In the genomic region with DNA sequence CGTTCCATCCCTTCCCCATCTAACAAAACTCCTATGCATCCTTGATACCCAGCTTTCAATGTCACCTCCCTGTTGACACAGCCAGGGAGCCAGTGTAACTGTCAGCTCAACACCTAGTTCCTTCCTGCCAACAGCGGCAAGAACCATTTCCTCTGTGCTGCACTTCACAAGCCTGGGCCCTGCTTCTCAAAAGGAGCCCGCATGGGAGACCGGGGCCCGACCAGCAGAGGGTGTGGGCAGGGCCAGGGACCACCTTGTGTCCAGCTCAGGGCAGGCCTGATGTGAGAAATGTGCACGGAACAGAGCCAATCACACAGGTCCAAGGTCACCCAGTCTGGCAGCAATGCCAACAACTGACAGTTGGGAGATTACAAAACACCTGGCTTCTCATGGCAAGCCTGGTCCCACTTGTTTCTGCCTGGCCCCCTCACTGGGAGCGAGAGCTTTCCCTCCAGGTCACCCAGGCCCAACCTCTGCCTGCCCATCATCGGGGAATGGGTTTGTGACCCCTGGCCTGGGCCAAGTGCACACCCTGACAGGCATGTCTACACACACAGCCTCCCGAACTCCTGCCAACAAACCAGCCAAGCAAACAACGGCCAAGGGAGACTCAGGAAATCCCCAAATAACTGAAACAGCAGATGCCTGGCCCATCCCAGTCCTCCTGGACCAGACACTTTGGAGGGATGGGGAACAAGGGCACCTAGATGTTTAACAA, we compare ENCODE assay signal across 8 cellular contexts. TPM values are rescaled to one million over a fixed set of nuclear protein-coding genes. Genes with fewer than 3 reads are reported as not detected.
DNase-seq lines count a peak whose midpoint lies in the region; ATAC-seq and TF ChIP-seq lines count a peak whose summit lies in the region.

No MANE protein-coding gene starts in this region.

- TF ChIP-seq CTCF in activated CD8-positive, alpha-beta T cell treated with anti-CD3 and anti-CD28 coated beads for 36 hours (IDR thresholded peaks at IDR 0.05), result no peak
- TF ChIP-seq CTCF in fibroblast of lung (conservative IDR thresholded peaks at IDR 0.05 in 1 of 2, IDR thresholded peaks at IDR 0.05 in 1 of 2; ENCODE audit: low read depth in 1 of 2, low read length in 2 of 2) (no peak), sigmoid colon (IDR thresholded peaks at IDR 0.05) (no peak)

- H3K9me3 Mint-ChIP-seq in activated CD8-positive, alpha-beta T cell treated with anti-CD3 and anti-CD28 coated beads for 36 hours, result no peaks in the 10 kb centered on the region

- H3K27ac Mint-ChIP-seq in activated CD8-positive, alpha-beta T cell treated with anti-CD3 and anti-CD28 coated beads for 36 hours, result peak overlapping the region; percentile 98

- H3K4me3 ChIP-seq in HUES48 (ENCODE audit: low read depth, low read length), result 0 out of 2 replicates have a peak overlapping the region, but pooled peaks have one; percentile 97
- peak overlapping the region in 1 of 4 experiments; percentile 25 for H3K4me3 ChIP-seq in fibroblast of lung (replicated peaks in 1 of 4; ENCODE audit: control extremely low read depth in 1 of 4, insufficient read depth in 1 of 4, low read depth in 3 of 4, low read length in 4 of 4)
- H3K4me3 ChIP-seq in sigmoid colon, result peak overlapping the region in 1 of 4 donors; percentile 1

- peak overlapping the region; percentile 86 for H3K4me3 Mint-ChIP-seq in activated CD8-positive, alpha-beta T cell treated with anti-CD3 and anti-CD28 coated beads for 36 hours

- DNase-seq in AG08396 (ENCODE audit: low spot score), result peak; percentile 35
- peak; percentile 66 for DNase-seq in activated CD8-positive, alpha-beta T cell treated with anti-CD3 and anti-CD28 coated beads for 36 hours
- DNase-seq in fibroblast of lung (ENCODE audit: low read depth in 2 of 2), result peak in 1 of 2 donors; percentile 13
- no peak for DNase-seq in sigmoid colon
- no peak for DNase-seq in ACHN

- H3K36me3 ChIP-seq in HUES48 (ENCODE audit: control insufficient read depth, insufficient read depth, low read length), result peaks cover 56% of the 10 kb centered on the region
- peaks cover 5% of the 10 kb centered on the region for H3K36me3 ChIP-seq in fibroblast of lung (ENCODE audit: control insufficient read depth, insufficient read depth, low read length)
- peaks cover 22 to 27% (median 25%) of the 10 kb centered on the region in 4 donors for H3K36me3 ChIP-seq in sigmoid colon

- no peak for ATAC-seq in activated CD8-positive, alpha-beta T cell treated with anti-CD3 and anti-CD28 coated beads for 36 hours
- ATAC-seq in GM21825 (IDR thresholded peaks at IDR 0.05; ENCODE audit: unreplicated experiment) (no peak), HG03175 (IDR thresholded peaks at IDR 0.05; ENCODE audit: unreplicated experiment) (no peak)

- in situ Hi-C loops in ACHN (cut with HindIII; ENCODE audit: low pct_ligation_motif_present, low pct_unique_long_range_greater_than_20kb, low sequenced_read_pairs), result no loop called here

- WGBS in sigmoid colon, 2 donors, result 2 to 5% methylated on average over 10 of the region's 10 CpGs

- H3K9me3 ChIP-seq in HUES48 (ENCODE audit: control insufficient read depth, insufficient read depth, low read length) (no peaks in the 10 kb centered on the region), fibroblast of lung (ENCODE audit: control insufficient read depth, insufficient read depth, low read depth, low read length) (no peaks in the 10 kb centered on the region), sigmoid colon (no peaks in the 10 kb centered on the region)

- CTCF ChIA-PET in activated CD8-positive, alpha-beta T cell treated with anti-CD3 and anti-CD28 coated beads for 36 hours (lab: Charles Lee), result interaction anchor here (1.1 to 3.8 kb wide), 7 partner anchors 9 to 127 kb away, joined by 3 to 26 read pairs (median 5); a partner anchor contains a TSS

- H3K27ac ChIP-seq in HUES48 (ENCODE audit: low read depth, low read length) (no peak overlapping the region), fibroblast of lung (ENCODE audit: insufficient read depth, low read length) (no peak overlapping the region), sigmoid colon (peak overlapping the region; percentile 93 to 99 (median 98))

- no peak overlapping the region for H3K9ac ChIP-seq in HUES48 (ENCODE audit: low read depth, low read length)
- no peak overlapping the region for H3K9ac ChIP-seq in fibroblast of lung (ENCODE audit: insufficient read depth, low read length)

- H2AFZ ChIP-seq in fibroblast of lung (ENCODE audit: low read length), result no peak overlapping the region

- no peak for TF ChIP-seq EP300 in sigmoid colon (IDR thresholded peaks at IDR 0.05)

- TF ChIP-seq POLR2A in sigmoid colon (IDR thresholded peaks at IDR 0.05), result no peak

- H3K27me3 Mint-ChIP-seq in activated CD8-positive, alpha-beta T cell treated with anti-CD3 and anti-CD28 coated beads for 36 hours, result no peaks in the 10 kb centered on the region

- H3K4me1 ChIP-seq in HUES48 (ENCODE audit: control insufficient read depth, insufficient read depth, low read length) (peaks cover 27% of the 10 kb centered on the region), fibroblast of lung (ENCODE audit: control insufficient read depth, extremely low read depth, insufficient read depth, low read length) (peaks cover 18% of the 10 kb centered on the region), sigmoid colon (peaks cover 0 to 73% (median 64%) of the 10 kb centered on the region in 4 donors)

- H3K79me2 ChIP-seq in fibroblast of lung (ENCODE audit: control insufficient read depth, insufficient read depth, low read length), result peaks cover 17% of the 10 kb centered on the region

- H3K4me1 Mint-ChIP-seq in activated CD8-positive, alpha-beta T cell treated with anti-CD3 and anti-CD28 coated beads for 36 hours (ENCODE audit: low read depth), result peaks cover 52% of the 10 kb centered on the region

- POLR2A ChIA-PET in activated CD8-positive, alpha-beta T cell treated with anti-CD3 and anti-CD28 coated beads for 36 hours (lab: Charles Lee), result interaction anchor here (0.8 to 6.4 kb wide), 6 partner anchors 8 to 118 kb away, joined by 3 to 51 read pairs (median 12); a partner anchor contains a TSS

- peak overlapping the region; percentile 40 for H3K4me2 ChIP-seq in fibroblast of lung (ENCODE audit: extremely low read depth, insufficient read depth, low read length)

- peaks cover 39% of the 10 kb centered on the region for H3K36me3 Mint-ChIP-seq in activated CD8-positive, alpha-beta T cell treated with anti-CD3 and anti-CD28 coated beads for 36 hours (ENCODE audit: low read depth)

- H3K27me3 ChIP-seq in HUES48 (ENCODE audit: control insufficient read depth, insufficient read depth, low read length) (no peaks in the 10 kb centered on the region), fibroblast of lung (ENCODE audit: control insufficient read depth, insufficient read depth, low read length) (no peaks in the 10 kb centered on the region), sigmoid colon (no peaks in the 10 kb centered on the region)

- intact Hi-C loops in activated CD8-positive, alpha-beta T cell treated with anti-CD3 and anti-CD28 coated beads for 36 hours (cut with micrococcal nuclease), result no loop called here
- intact Hi-C loops in sigmoid colon (cut with DNase I), result loop anchor here (10.0 kb wide), 2 partner anchors 149 to 491 kb away; a partner anchor contains a TSS

- no peaks in the 10 kb centered on the region for H4K20me1 ChIP-seq in fibroblast of lung (ENCODE audit: control insufficient read depth, extremely low read depth, insufficient read depth, low read length)

RNA-seq across cellular contexts. Expression of a gene that starts 3.1 kb away (rescaled TPM):
- 10 to 100 TPM; 55.3 to 62.7 TPM for total RNA-seq in activated CD8-positive, alpha-beta T cell treated with anti-CD3 and anti-CD28 coated beads for 36 hours
- total RNA-seq in fibroblast of lung (2.3 and 2.6 TPM in 2 replicates), sigmoid colon (10 to 100 TPM in 2 of 4 donors, 1 to 10 TPM in 2; 7.6 to 15.0 (median 11.1) TPM)
- polyA plus RNA-seq in fibroblast of lung (1.4 and 2.4 TPM in 2 replicates), sigmoid colon (10 to 100 TPM; 18.0 to 64.0 (median 25.4) TPM)
- 4.5 and 5.1 TPM in 2 replicates for polyA plus RNA-seq in fibroblast of lung (2012)
- polyA minus RNA-seq in fibroblast of lung (ENCODE audit: low replicate concordance), result 3.4 and 5.1 TPM in 2 replicates

RNA-seq across cellular contexts. Expression of a gene that starts 15.1 kb away (rescaled TPM):
- under 1 TPM; 0.23 to 0.47 TPM for total RNA-seq in activated CD8-positive, alpha-beta T cell treated with anti-CD3 and anti-CD28 coated beads for 36 hours
- under 0.01 TPM in 1 of 2 replicates, not detected in the other for total RNA-seq in fibroblast of lung
- not detected in 2 replicates for polyA plus RNA-seq in fibroblast of lung
- polyA plus RNA-seq in fibroblast of lung (2012), result 0.25 and 0.44 TPM in 2 replicates
- polyA minus RNA-seq in fibroblast of lung (ENCODE audit: low replicate concordance), result not detected in 2 replicates
- total RNA-seq in sigmoid colon, result 1 to 10 TPM in 1 of 4 donors, under 1 TPM in 1, not detected in 2; 0.71 to 1.1 TPM
- polyA plus RNA-seq in sigmoid colon, result 10 to 100 TPM in 2 of 3 donors, 1 to 10 TPM in 1; 9.6 to 57.9 (median 47.9) TPM

Comparison
In these comparisons a context has a peak if more than half of its experiments do, and no peak if none do; other contexts are left out.
1. DNase-seq: peak in AG08396 (single experiment) and activated CD8-positive, alpha-beta T cell treated with anti-CD3 and anti-CD28 coated beads for 36 hours (single experiment); none in sigmoid colon (single experiment) and ACHN (single experiment).
2. H3K27ac ChIP-seq: peak in sigmoid colon (4 of 4); none in HUES48 (single experiment) and fibroblast of lung (single experiment).